ENCODE assay signal across 18 cellular contexts in the genomic region with DNA sequence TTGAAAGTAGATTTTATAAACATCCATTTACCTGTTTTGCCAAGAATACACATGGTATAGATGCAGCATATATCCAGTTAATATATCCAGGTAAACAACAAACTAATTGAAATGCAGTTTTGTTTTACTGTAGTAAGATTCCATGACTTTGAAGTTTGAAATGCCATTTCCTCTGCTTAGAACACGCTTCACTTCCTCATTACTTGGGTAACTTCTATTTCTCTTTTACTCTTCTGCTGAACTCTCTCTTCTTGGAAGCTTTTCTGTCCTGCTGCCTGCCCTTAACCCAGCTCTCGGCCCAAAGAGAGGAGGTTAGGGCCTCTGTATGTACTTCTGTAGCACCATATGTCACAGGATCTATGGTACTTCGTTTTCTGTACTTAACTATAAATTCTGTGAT. TPM values are rescaled to one million over a fixed set of nuclear protein-coding genes. Genes with fewer than 3 reads are reported as not detected.
"Had no signal": no experiment of that assay in that cellular context is flagged by ENCODE, and none has a peak within 500 bp of the region (broad histone marks: within the 10 kb centered on the region; RNA-seq: fewer than 3 reads in every experiment).

No MANE protein-coding gene starts in this region.

- DNase-seq: activated CD4-positive, alpha-beta T cell treated with anti-CD3 and anti-CD28 coated beads, Interleukin-2, amount 50 U/mL, for 48 hours; activated CD4-positive, CD25-positive, alpha-beta regulatory T cell; activated gamma-delta T cell treated with Interleukin-2 at 50 U/mL for 16 hours; aorta; brain microvascular endothelial cell; colonic mucosa; kidney; nucleus accumbens; retina; stimulated activated naive CD4-positive, alpha-beta T cell; substantia nigra; T-cell; T-helper 9 cell; transverse colon had no signal

- ATAC-seq: left lobe of liver, T-cell had no signal

- H3K4me1 Mint-ChIP-seq: central memory CD8-positive, alpha-beta T cell; mesothelial cell of epicardium; nephron had no signal

- H3K36me3 Mint-ChIP-seq: T-cell had no signal

- H3K4me3 Mint-ChIP-seq: central memory CD8-positive, alpha-beta T cell; mesothelial cell of epicardium; nephron; T-cell had no signal

- H3K9me3 Mint-ChIP-seq: central memory CD8-positive, alpha-beta T cell; nephron; T-cell had no signal

- H3K27ac Mint-ChIP-seq: mesothelial cell of epicardium, nephron had no signal

RNA-seq across cellular contexts. Expression of a gene that starts 14.1 kb away (rescaled TPM):
- total RNA-seq: mesothelial cell of epicardium, T-cell had no signal
